Comparison of ENCODE assay signal across 9 cellular contexts in genomic region chr18:31503011-31503410, GRCh38. TPM values are rescaled to one million over a fixed set of nuclear protein-coding genes. Genes with fewer than 3 reads are reported as not detected.
"Had no signal": no experiment of that assay in that cellular context is flagged by ENCODE, and none has a peak within 500 bp of the region (broad histone marks: within the 10 kb centered on the region; RNA-seq: fewer than 3 reads in every experiment).

No MANE protein-coding gene starts in this region.

- ATAC-seq: GM12878 had no signal

- DNase-seq: GDM1, GF-D8 had no signal

- FAIRE-seq: G401.6, GM12878, GM12891, GM12892, GM18507, GM19239 had no signal

- H3K4me3 ChIP-seq: GM12878 had no signal

RNA-seq across cellular contexts. Expression of gene DSG3, which starts 55.5 kb away (rescaled TPM):
- total RNA-seq: G401 had no signal
